Comparison of ENCODE assay signal across 10 cellular contexts in the genomic region with DNA sequence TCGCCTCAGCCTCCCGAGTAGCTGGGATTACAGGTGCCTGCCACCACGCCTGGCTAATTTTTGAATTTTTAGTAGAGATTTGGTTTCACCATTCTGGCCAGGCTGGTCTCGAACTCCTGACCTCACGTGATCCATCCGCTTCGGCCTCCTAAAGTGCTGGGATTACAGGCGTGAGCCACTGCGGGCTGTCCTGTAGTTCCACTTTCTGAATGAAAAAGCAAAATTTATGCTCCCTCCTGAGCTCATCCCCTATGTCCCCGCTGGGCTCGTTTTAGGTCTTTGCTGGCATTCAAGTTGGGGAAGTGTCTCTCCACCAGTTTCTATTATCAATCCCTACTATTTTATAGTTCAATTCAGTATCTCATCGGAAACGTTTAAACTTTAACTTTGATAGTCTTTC. TPM values are rescaled to one million over a fixed set of nuclear protein-coding genes. Genes with fewer than 3 reads are reported as not detected.
A peak's percentile ranks its signal among the peaks of the same experiment; 100 is the strongest.
DNase-seq lines count a peak whose midpoint lies in the region; ATAC-seq and TF ChIP-seq lines count a peak whose summit lies in the region.
"Had no signal": no experiment of that assay in that cellular context is flagged by ENCODE, and none has a peak within 500 bp of the region (broad histone marks: within the 10 kb centered on the region; RNA-seq: fewer than 3 reads in every experiment).

No MANE protein-coding gene starts in this region.

- peak; percentile 6 for ATAC-seq in activated T-cell treated with anti-CD3 and anti-CD28 coated beads, Interleukin-2, amount 50 U/mL, for 4 hours
- ATAC-seq in activated CD8-positive, alpha-beta T cell treated with anti-CD3 and anti-CD28 coated beads for 36 hours = peak; percentile 41
- ATAC-seq in left lobe of liver (peak; percentile 17), aorta (ENCODE audit: low FRiP score) (no peak)

- no peak for TF ChIP-seq POLR2A in suprapubic skin (IDR thresholded peaks at IDR 0.05)

- peak overlapping the region; percentile 34 for H3K27ac Mint-ChIP-seq in activated CD8-positive, alpha-beta T cell treated with anti-CD3 and anti-CD28 coated beads for 36 hours

- no peaks in the 10 kb centered on the region for H3K36me3 ChIP-seq in suprapubic skin
- no peaks in the 10 kb centered on the region for H3K36me3 ChIP-seq in aorta (ENCODE audit: control insufficient read depth in 1 of 2, insufficient read depth in 2 of 2, low read length in 1 of 2)
- H3K36me3 ChIP-seq: BLaER1 treated with 17β-estradiol and CSF1 and Interleukin-3, amounts not matched to agents 10 nM and 100 nM had no signal

- H3K27me3 ChIP-seq in suprapubic skin (no peaks in the 10 kb centered on the region), aorta (ENCODE audit: control insufficient read depth in 1 of 2, insufficient read depth in 2 of 2, low read length in 1 of 2) (no peaks in the 10 kb centered on the region)

- H3K36me3 Mint-ChIP-seq in activated T-cell treated with anti-CD3 and anti-CD28 coated beads, Interleukin-2, amount 50 U/mL, for 4 hours (ENCODE audit: insufficient read depth) = no peaks in the 10 kb centered on the region
- no peaks in the 10 kb centered on the region for H3K36me3 Mint-ChIP-seq in activated CD8-positive, alpha-beta T cell treated with anti-CD3 and anti-CD28 coated beads for 36 hours (ENCODE audit: low read depth)

- 53% methylated on average over 13 of the region's 13 CpGs for WGBS in suprapubic skin
- whole genome bisulfite sequencing in aorta, 2 donors = 48 to 50% methylated on average over 13 of the region's 13 CpGs

- peak overlapping the region; percentile 73 for H3K4me3 Mint-ChIP-seq in activated T-cell treated with anti-CD3 and anti-CD28 coated beads, Interleukin-2, amount 50 U/mL, for 4 hours
- peak overlapping the region; percentile 62 for H3K4me3 Mint-ChIP-seq in activated CD8-positive, alpha-beta T cell treated with anti-CD3 and anti-CD28 coated beads for 36 hours

- H3K9me3 ChIP-seq in suprapubic skin = no peaks in the 10 kb centered on the region
- no peaks in the 10 kb centered on the region for H3K9me3 ChIP-seq in aorta (ENCODE audit: control insufficient read depth, low read length)
- H3K9me3 ChIP-seq: BLaER1 treated with 17β-estradiol and CSF1 and Interleukin-3, amounts not matched to agents 10 nM and 100 nM had no signal

- POLR2A ChIA-PET in activated CD8-positive, alpha-beta T cell treated with anti-CD3 and anti-CD28 coated beads for 36 hours (lab: Charles Lee) = interaction anchor here (0.6 to 1.4 kb wide), 2 partner anchors 12 to 257 kb away, joined by 4 to 5 read pairs; no protein-coding TSS in a partner anchor

- H3K4me3 ChIP-seq in suprapubic skin (peak overlapping the region; percentile 62), aorta (ENCODE audit: low read length in 2 of 2) (no peak overlapping the region)

- no peak for TF ChIP-seq CTCF in activated CD8-positive, alpha-beta T cell treated with anti-CD3 and anti-CD28 coated beads for 36 hours (IDR thresholded peaks at IDR 0.05)
- no peak for TF ChIP-seq CTCF in suprapubic skin (IDR thresholded peaks at IDR 0.05)

- intact Hi-C loops in activated CD8-positive, alpha-beta T cell treated with anti-CD3 and anti-CD28 coated beads for 36 hours (cut with micrococcal nuclease) = loop anchor here (2.0 kb wide), 1 partner anchor 126 kb away; no protein-coding TSS in a partner anchor
- intact Hi-C loops in aorta (cut with DNase I) = loop anchor here in 1 of 2 donors (2.0 kb wide), 1 partner anchor 124 kb away; no protein-coding TSS in a partner anchor

- peaks cover 5% of the 10 kb centered on the region for H3K4me1 Mint-ChIP-seq in activated T-cell treated with anti-CD3 and anti-CD28 coated beads, Interleukin-2, amount 50 U/mL, for 4 hours (ENCODE audit: low read depth)
- peaks cover 4% of the 10 kb centered on the region for H3K4me1 Mint-ChIP-seq in activated CD8-positive, alpha-beta T cell treated with anti-CD3 and anti-CD28 coated beads for 36 hours (ENCODE audit: low read depth)

- DNase-seq in activated T-cell treated with anti-CD3 and anti-CD28 coated beads, Interleukin-2, amount 50 U/mL, for 4 hours = no peak
- DNase-seq in activated T-cell treated with anti-CD3 and anti-CD28 coated beads for 4 hours = no peak
- peak; percentile 26 for DNase-seq in activated CD8-positive, alpha-beta T cell treated with anti-CD3 and anti-CD28 coated beads for 36 hours
- DNase-seq in left lobe of liver (ENCODE audit: low spot score) = no peak
- DNase-seq in suprapubic skin (ENCODE audit: low spot score in 2 of 2) = no peak
- no peak for DNase-seq in globus pallidus (ENCODE audit: low spot score)
- DNase-seq in NCI-H187 (lab: John Stamatoyannopoulos, UW) = no peak
- no peak for DNase-seq in aorta

- peaks cover 9% of the 10 kb centered on the region for H3K27me3 Mint-ChIP-seq in activated T-cell treated with anti-CD3 and anti-CD28 coated beads, Interleukin-2, amount 50 U/mL, for 4 hours (ENCODE audit: low read depth)
- H3K27me3 Mint-ChIP-seq in activated CD8-positive, alpha-beta T cell treated with anti-CD3 and anti-CD28 coated beads for 36 hours = peaks cover 5% of the 10 kb centered on the region

- no peaks in the 10 kb centered on the region for H3K9me3 Mint-ChIP-seq in activated T-cell treated with anti-CD3 and anti-CD28 coated beads, Interleukin-2, amount 50 U/mL, for 4 hours
- no peaks in the 10 kb centered on the region for H3K9me3 Mint-ChIP-seq in activated CD8-positive, alpha-beta T cell treated with anti-CD3 and anti-CD28 coated beads for 36 hours

- TF ChIP-seq EP300 in suprapubic skin (IDR thresholded peaks at IDR 0.05) = no peak

- no peak overlapping the region for H3K27ac ChIP-seq in suprapubic skin
- no peak overlapping the region for H3K27ac ChIP-seq in aorta (ENCODE audit: low read depth in 1 of 2, low read length in 2 of 2)
- H3K27ac ChIP-seq: BLaER1 treated with 17β-estradiol and CSF1 and Interleukin-3, amounts not matched to agents 10 nM and 100 nM had no signal

- H3K4me1 ChIP-seq in suprapubic skin (peaks cover 16% of the 10 kb centered on the region), aorta (ENCODE audit: control insufficient read depth in 1 of 2, insufficient read depth in 2 of 2, low read length in 2 of 2) (no peaks in the 10 kb centered on the region)

- CTCF ChIA-PET in activated CD8-positive, alpha-beta T cell treated with anti-CD3 and anti-CD28 coated beads for 36 hours (lab: Charles Lee) = interaction anchor here (0.8 to 2.8 kb wide), 27 partner anchors 9 to 685 kb away, joined by 3 to 33 read pairs (median 4); a partner anchor contains a TSS

RNA-seq across cellular contexts. Expression of a gene that starts 11.7 kb away (rescaled TPM):
- 10 to 100 TPM in 1 of 3 donors, 1 to 10 TPM in 2; 7.0 to 10.8 (median 9.7) TPM for total RNA-seq in activated T-cell treated with anti-CD3 and anti-CD28 coated beads, Interleukin-2, amount 50 U/mL, for 4 hours
- 1 to 10 TPM; 4.8 to 5.9 TPM for total RNA-seq in activated CD8-positive, alpha-beta T cell treated with anti-CD3 and anti-CD28 coated beads for 36 hours
- total RNA-seq in left lobe of liver (1.6 TPM), suprapubic skin (1 to 10 TPM; 1.8 to 3.6 (median 2.6) TPM), aorta (10 to 100 TPM; 13.0 to 17.2 TPM)
- polyA plus RNA-seq in aorta = 10 to 100 TPM in 1 of 2 donors, 1 to 10 TPM in 1; 5.7 to 11.8 TPM

RNA-seq across cellular contexts. Expression of a gene that starts 20.8 kb away (rescaled TPM):
- not detected for total RNA-seq in activated T-cell treated with anti-CD3 and anti-CD28 coated beads, Interleukin-2, amount 50 U/mL, for 4 hours
- total RNA-seq in activated CD8-positive, alpha-beta T cell treated with anti-CD3 and anti-CD28 coated beads for 36 hours = not detected
- total RNA-seq in left lobe of liver = 1.6 TPM
- total RNA-seq in suprapubic skin = 1 to 10 TPM in 1 of 4 donors, under 1 TPM in 1, not detected in 2; 0.91 to 1.5 TPM
- total RNA-seq in aorta = not detected
- not detected for polyA plus RNA-seq in aorta
- total RNA-seq: Right ventricle myocardium inferior had no signal

RNA-seq across cellular contexts. Expression of a gene that starts 41.4 kb away (rescaled TPM):
- total RNA-seq in activated T-cell treated with anti-CD3 and anti-CD28 coated beads, Interleukin-2, amount 50 U/mL, for 4 hours = 1 to 10 TPM; 2.3 to 3.6 (median 3.0) TPM
- 1 to 10 TPM; 1.8 to 2.2 TPM for total RNA-seq in activated CD8-positive, alpha-beta T cell treated with anti-CD3 and anti-CD28 coated beads for 36 hours
- total RNA-seq in left lobe of liver = 9.9 TPM
- total RNA-seq in suprapubic skin = 1 to 10 TPM in 3 of 4 donors, under 1 TPM in 1; 0.72 to 2.4 (median 1.7) TPM
- 1 to 10 TPM in 1 of 2 donors, under 1 TPM in 1; 0.39 to 1.3 TPM for total RNA-seq in aorta
- polyA plus RNA-seq in aorta = 1 to 10 TPM in 1 of 2 donors, under 1 TPM in 1; 0.15 to 1.6 TPM
